10 cellular contexts compared by ENCODE assay signal in genomic region chr19:45253396-45254027, GRCh38. TPM values are rescaled to one million over a fixed set of nuclear protein-coding genes. Genes with fewer than 3 reads are reported as not detected.
DNase-seq lines count a peak whose midpoint lies in the region; ATAC-seq and TF ChIP-seq lines count a peak whose summit lies in the region.
"Had no signal": no experiment of that assay in that cellular context is flagged by ENCODE, and none has a peak within 500 bp of the region (broad histone marks: within the 10 kb centered on the region; RNA-seq: fewer than 3 reads in every experiment).

No MANE protein-coding gene starts in this region.

- TF ChIP-seq POLR2A in tibial nerve (IDR thresholded peaks at IDR 0.05): no peak

- H3K27me3 ChIP-seq in tibial artery (no peaks in the 10 kb centered on the region), tibial nerve (no peaks in the 10 kb centered on the region)
- H3K27me3 ChIP-seq: body of pancreas, left lung had no signal

- H3K9me3 ChIP-seq in tibial artery: no peaks in the 10 kb centered on the region
- H3K9me3 ChIP-seq in tibial nerve: no peaks in the 10 kb centered on the region
- H3K9me3 ChIP-seq: body of pancreas, left lung had no signal

- H3K36me3 ChIP-seq in tibial artery: peaks cover 0 to 2% (median 0%) of the 10 kb centered on the region in 3 donors
- peaks cover 0 to 11% (median 0%) of the 10 kb centered on the region in 3 donors for H3K36me3 ChIP-seq in tibial nerve
- H3K36me3 ChIP-seq: left lung had no signal

- DNase-seq in stimulated activated naive CD4-positive, alpha-beta T cell treated with Interleukin-2 at 50 U/mL for 16 hours (lab: John Stamatoyannopoulos, UW): peak; percentile 17
- DNase-seq in stimulated activated naive CD4-positive, alpha-beta T cell (lab: John Stamatoyannopoulos, UW): no peak
- DNase-seq in activated effector memory CD4-positive, alpha-beta T cell treated with anti-CD3 and anti-CD28 coated beads, Interleukin-2, amount 50 U/mL, for 16 hours: peak; percentile 73
- DNase-seq in head of caudate nucleus: peak in 30 of 42 donors; percentile 24 to 84 (median 48)
- no peak for DNase-seq in NCI-H1694 (lab: John Stamatoyannopoulos, UW)
- no peak for DNase-seq in tibial artery
- no peak for DNase-seq in tibial nerve (ENCODE audit: low spot score in 2 of 2)
- DNase-seq: left lung had no signal

- no peak overlapping the region for H3K27ac ChIP-seq in tibial artery
- no peak overlapping the region for H3K27ac ChIP-seq in tibial nerve
- H3K27ac ChIP-seq: body of pancreas, left lung had no signal

- H3K4me1 ChIP-seq in tibial artery (peaks cover 0 to 53% (median 39%) of the 10 kb centered on the region in 4 donors), tibial nerve (peaks cover 0 to 57% (median 25%) of the 10 kb centered on the region in 4 donors)

- TF ChIP-seq EP300 in tibial nerve (IDR thresholded peaks at IDR 0.05): no peak

- H3K4me3 ChIP-seq in tibial artery: no peak overlapping the region
- no peak overlapping the region for H3K4me3 ChIP-seq in tibial nerve
- H3K4me3 ChIP-seq: body of pancreas, left lung had no signal

- WGBS in tibial nerve, 2 donors: 71 to 78% methylated on average over 12 of the region's 12 CpGs

- intact Hi-C loops in head of caudate nucleus (cut with DNase I): no loop called here
- intact Hi-C loops in tibial artery (cut with DNase I; ENCODE audit: low total_unique reads): loop anchor here (10.0 kb wide), 1 partner anchor 259 kb away; no protein-coding TSS in a partner anchor

- ATAC-seq in GM18870 (IDR thresholded peaks at IDR 0.05; ENCODE audit: unreplicated experiment): no peak
- ATAC-seq: body of pancreas, left lung had no signal

- TF ChIP-seq CTCF in tibial artery (IDR thresholded peaks at IDR 0.05) (no peak), tibial nerve (IDR thresholded peaks at IDR 0.05) (no peak)

RNA-seq across cellular contexts. Expression of gene MARK4, which starts 2.4 kb away (rescaled TPM):
- 10 to 100 TPM; 12.1 to 34.8 (median 25.9) TPM for total RNA-seq in tibial nerve

RNA-seq across cellular contexts. Expression of gene EXOC3L2, which starts 8.3 kb away (rescaled TPM):
- total RNA-seq in tibial nerve: 1 to 10 TPM in 3 of 4 donors, under 1 TPM in 1; 0.63 to 3.7 (median 2.3) TPM

Comparison
In these comparisons a context has a peak if more than half of its experiments do, and no peak if none do; other contexts are left out.
1. DNase-seq: peak in stimulated activated naive CD4-positive, alpha-beta T cell treated with Interleukin-2 at 50 U/mL for 16 hours (single experiment), activated effector memory CD4-positive, alpha-beta T cell treated with anti-CD3 and anti-CD28 coated beads, Interleukin-2, amount 50 U/mL, for 16 hours (single experiment) and head of caudate nucleus (30 of 42); none in stimulated activated naive CD4-positive, alpha-beta T cell (0 of 6), NCI-H1694 (single experiment), tibial artery (0 of 2) and tibial nerve (0 of 2).